Comparison of ENCODE assay signal across 9 cellular contexts in genomic region chr5:73233461-73234151, GRCh38.
A peak's percentile ranks its signal among the peaks of the same experiment; 100 is the strongest.
DNase-seq lines count a peak whose midpoint lies in the region; ATAC-seq, FAIRE-seq and TF ChIP-seq lines count a peak whose summit lies in the region.
"Had no signal": no experiment of that assay in that cellular context is flagged by ENCODE, and none has a peak within 500 bp of the region (broad histone marks: within the 10 kb centered on the region; RNA-seq: fewer than 3 reads in every experiment).

No MANE protein-coding gene starts in this region.

- H4K20me1 ChIP-seq in GM12878 (ENCODE audit: control insufficient read depth, insufficient read depth) (no peaks in the 10 kb centered on the region), PC-9 (ENCODE audit: insufficient read depth) (no peaks in the 10 kb centered on the region)

- WGBS in GM12878 (ENCODE audit: insufficient coverage, insufficient replicate concordance, low lambda C conversion rate, missing lambda C conversion rate), result 7% methylated on average over 63 of the region's 63 CpGs

- CTCF ChIA-PET in GM12878 (lab: Yijun Ruan, JAX), result no interaction called here
- CTCF ChIA-PET in PC-9 (lab: Charles Lee), result no interaction called here

- no peak overlapping the region for H3K4me3 ChIP-seq in GM12878
- H3K4me3 ChIP-seq in iPS-18c (ENCODE audit: insufficient read depth, low read depth, low read length), result peak overlapping the region; percentile 44; the same call in 1 of the 2 replicates
- H3K4me3 ChIP-seq in rectal smooth muscle tissue (ENCODE audit: low read length), result peak overlapping the region; percentile 20
- H3K4me3 ChIP-seq in PC-9, result no peak overlapping the region

- RAD21 ChIA-PET in GM12878 (lab: Charles Lee; ENCODE audit: unreplicated experiment), result no interaction called here

- no TSS peak for BruUV-seq in GM12878 (replicated peaks; lab: Mats Ljungman, UMichigan)
- BruUV-seq in PC-9 (replicated peaks; lab: Mats Ljungman, UMichigan), result no TSS peak

- intact Hi-C loops in GM12878 (cut with micrococcal nuclease; ENCODE audit: unreplicated experiment), result no loop called here
- intact Hi-C loops in PC-9 (cut with micrococcal nuclease; ENCODE audit: unreplicated experiment), result no loop called here

- TF ChIP-seq RAD21 in GM12878 (IDR thresholded peaks at IDR 0.05; ENCODE audit: insufficient read depth, low read depth, low read length), result no peak

- FAIRE-seq in GM12878 (lab: Jason Lieb, UNC), result no peak
- FAIRE-seq: G401.6 had no signal

- H3K79me2 ChIP-seq in GM12878 (ENCODE audit: control insufficient read depth, insufficient read depth, low read length), result no peaks in the 10 kb centered on the region
- H3K79me2 ChIP-seq in PC-9 (ENCODE audit: low read depth), result no peaks in the 10 kb centered on the region

- no peaks in the 10 kb centered on the region for H3K9me2 ChIP-seq in PC-9 (ENCODE audit: insufficient read depth)

- no peak for ATAC-seq in GM12878

- SMC1A ChIA-PET in GM12878 (lab: Charles Lee; ENCODE audit: uncharacterized antibody, unreplicated experiment), result no interaction called here

- H3F3A ChIP-seq in PC-9 (ENCODE audit: insufficient read depth, low read depth), result peaks cover 8% of the 10 kb centered on the region; the same call in 1 of the 2 replicates

- DNase-seq in GM12878 (ENCODE audit: low read depth, low spot score) (no peak), NCI-H510A treated with DMSO at 0.1 percent for 48 hours (lab: John Stamatoyannopoulos, UW) (no peak), PC-9 (no peak), DMS79 treated with DMSO at 0.1 percent for 48 hours (lab: John Stamatoyannopoulos, UW) (no peak), NOMO-1 treated with DMSO at 0.1 percent for 48 hours (lab: John Stamatoyannopoulos, UW; ENCODE audit: unreplicated experiment) (no peak)

- TF ChIP-seq CTCF in GM12878 (IDR thresholded peaks at IDR 0.05 in 2 of 3, conservative IDR thresholded peaks at IDR 0.05 in 1 of 3; ENCODE audit: control insufficient read depth in 2 of 3, extremely low read depth in 1 of 3, insufficient read depth in 1 of 3, low read depth in 3 of 3, low read length in 3 of 3) (no peak), PC-9 (conservative IDR thresholded peaks at IDR 0.05) (no peak)

- no peak overlapping the region for H3K27ac ChIP-seq in GM12878 (ENCODE audit: control insufficient read depth, insufficient read depth)
- H3K27ac ChIP-seq in rectal smooth muscle tissue (ENCODE audit: low read depth, low read length), result no peak overlapping the region
- no peak overlapping the region for H3K27ac ChIP-seq in PC-9

- H3K9ac ChIP-seq in ES-I3 (ENCODE audit: low read depth, low read length) (peak overlapping the region; percentile 59), GM12878 (ENCODE audit: control insufficient read depth, insufficient read depth, low read length) (no peak overlapping the region), rectal smooth muscle tissue (ENCODE audit: low read length) (no peak overlapping the region)

- TF ChIP-seq EP300 in GM12878 (IDR thresholded peaks at IDR 0.05; ENCODE audit: borderline replicate concordance in 1 of 2, control insufficient read depth in 1 of 2, low read depth in 2 of 2, low read length in 2 of 2), result no peak

- H3K4me1 ChIP-seq in ES-I3 (ENCODE audit: insufficient read depth, low read length) (peaks cover 13% of the 10 kb centered on the region), GM12878 (ENCODE audit: control insufficient read depth, insufficient read depth, low read length) (no peaks in the 10 kb centered on the region), rectal smooth muscle tissue (ENCODE audit: control insufficient read depth, insufficient read depth, low read length) (no peaks in the 10 kb centered on the region), PC-9 (replicated peaks; ENCODE audit: insufficient read depth) (peaks cover 12% of the 10 kb centered on the region)

- H2AFZ ChIP-seq in GM12878 (ENCODE audit: control insufficient read depth, low read depth, low read length), result no peak overlapping the region
- no peak overlapping the region for H2AFZ ChIP-seq in PC-9

- in situ Hi-C loops in GM12878 (cut with MboI), result no loop called here

- POLR2A ChIA-PET in GM12878 (lab: Charles Lee) (no interaction called here), PC-9 (lab: Charles Lee; ENCODE audit: unreplicated experiment) (no interaction called here)

- no peak overlapping the region for H3K4me2 ChIP-seq in GM12878 (ENCODE audit: control insufficient read depth, insufficient read depth)
- no peak overlapping the region for H3K4me2 ChIP-seq in PC-9

- TF ChIP-seq POLR2A in GM12878 (IDR thresholded peaks at IDR 0.05; ENCODE audit: low read depth, low read length), result no peak

- H3K27me3 ChIP-seq in GM12878 (replicated peaks in 1 of 2; ENCODE audit: control insufficient read depth in 2 of 2, insufficient read depth in 2 of 2, low read length in 1 of 2) (peaks cover 13 to 37% of the 10 kb centered on the region in 2 experiments), rectal smooth muscle tissue (ENCODE audit: control insufficient read depth, insufficient read depth, low read length) (peaks cover 30% of the 10 kb centered on the region), PC-9 (ENCODE audit: insufficient read depth, low read depth) (no peaks in the 10 kb centered on the region)

- H3K9me3 ChIP-seq in ES-I3 (ENCODE audit: control insufficient read depth, insufficient read depth, low read length) (no peaks in the 10 kb centered on the region), GM12878 (replicated peaks; ENCODE audit: control insufficient read depth, insufficient read depth, low read length) (no peaks in the 10 kb centered on the region; the same call in 2 of the 3 replicates), iPS-18c (ENCODE audit: control insufficient read depth, insufficient read depth, low read length) (no peaks in the 10 kb centered on the region), PC-9 (ENCODE audit: insufficient read depth, low read depth) (no peaks in the 10 kb centered on the region)

- H3K36me3 ChIP-seq in ES-I3 (ENCODE audit: insufficient read depth, low read length), result no peaks in the 10 kb centered on the region
- no peaks in the 10 kb centered on the region for H3K36me3 ChIP-seq in GM12878 (ENCODE audit: control insufficient read depth in 2 of 2, insufficient read depth in 2 of 2, low read length in 1 of 2)
- no peaks in the 10 kb centered on the region for H3K36me3 ChIP-seq in rectal smooth muscle tissue (ENCODE audit: control insufficient read depth, insufficient read depth, low read length)
- no peaks in the 10 kb centered on the region for H3K36me3 ChIP-seq in PC-9 (ENCODE audit: low read depth)

TF ChIP-seq in GM12878, 131 proteins besides CTCF, POLR2A, EP300 and RAD21:
- TF ChIP-seq SUZ12 (IDR thresholded peaks at IDR 0.05; ENCODE audit: unreplicated experiment), result peak; percentile 90
- no peak for TF ChIP-seq GABPA (IDR thresholded peaks at IDR 0.05; ENCODE audit: low read depth)

Comparison
In these comparisons a context has a peak if more than half of its experiments do, and no peak if none do; other contexts are left out.
1. H3K4me3 ChIP-seq: peak in iPS-18c (single experiment) and rectal smooth muscle tissue (single experiment); none in GM12878 (single experiment) and PC-9 (single experiment).